1 cellular context compared by ENCODE assay signal in the genomic region with DNA sequence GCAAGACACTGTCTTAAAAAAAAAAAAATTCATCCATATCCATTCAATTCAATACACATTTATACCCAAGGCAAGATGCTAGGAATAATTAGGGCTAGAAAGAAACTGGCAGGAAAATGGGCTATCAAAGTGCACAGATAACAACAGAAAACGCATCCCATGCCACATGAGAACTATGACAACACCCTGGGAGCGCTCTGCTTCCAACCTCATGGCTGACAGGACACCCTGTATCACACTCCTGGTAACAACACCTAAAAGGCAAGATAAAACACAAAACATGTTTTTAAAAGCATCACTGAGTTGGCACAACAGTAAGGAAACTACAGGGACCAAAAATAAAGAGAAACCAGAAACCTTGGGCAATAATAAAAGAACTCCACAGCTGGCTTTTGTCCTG.
TF ChIP-seq lines count a peak whose summit lies in the region.

No MANE protein-coding gene starts in this region.

TF ChIP-seq in H1, 55 proteins besides CTCF, POLR2A, EP300 and RAD21:
- TF ChIP-seq CBX5 (IDR thresholded peaks at IDR 0.05; ENCODE audit: low read depth, low read length) (no peak), TBP (IDR thresholded peaks at IDR 0.05; ENCODE audit: low read depth, low read length) (no peak), RBBP5 (IDR thresholded peaks at IDR 0.05; ENCODE audit: borderline replicate concordance, low read depth, low read length) (no peak), HDAC6 (IDR thresholded peaks at IDR 0.05; ENCODE audit: low read depth, low read length) (no peak), YY1 (IDR thresholded peaks at IDR 0.05; ENCODE audit: low read depth, low read length) (no peak), CEBPB (IDR thresholded peaks at IDR 0.05; ENCODE audit: low read depth, low read length) (no peak), KDM4A (IDR thresholded peaks at IDR 0.05; ENCODE audit: low read depth, low read length, severe bottlenecking) (no peak), SIX5 (IDR thresholded peaks at IDR 0.05; ENCODE audit: low read depth, low read length) (no peak), SAP30 (IDR thresholded peaks at IDR 0.05; ENCODE audit: insufficient read depth, insufficient replicate concordance, low read length) (no peak)
- TF ChIP-seq, protein P1, sequence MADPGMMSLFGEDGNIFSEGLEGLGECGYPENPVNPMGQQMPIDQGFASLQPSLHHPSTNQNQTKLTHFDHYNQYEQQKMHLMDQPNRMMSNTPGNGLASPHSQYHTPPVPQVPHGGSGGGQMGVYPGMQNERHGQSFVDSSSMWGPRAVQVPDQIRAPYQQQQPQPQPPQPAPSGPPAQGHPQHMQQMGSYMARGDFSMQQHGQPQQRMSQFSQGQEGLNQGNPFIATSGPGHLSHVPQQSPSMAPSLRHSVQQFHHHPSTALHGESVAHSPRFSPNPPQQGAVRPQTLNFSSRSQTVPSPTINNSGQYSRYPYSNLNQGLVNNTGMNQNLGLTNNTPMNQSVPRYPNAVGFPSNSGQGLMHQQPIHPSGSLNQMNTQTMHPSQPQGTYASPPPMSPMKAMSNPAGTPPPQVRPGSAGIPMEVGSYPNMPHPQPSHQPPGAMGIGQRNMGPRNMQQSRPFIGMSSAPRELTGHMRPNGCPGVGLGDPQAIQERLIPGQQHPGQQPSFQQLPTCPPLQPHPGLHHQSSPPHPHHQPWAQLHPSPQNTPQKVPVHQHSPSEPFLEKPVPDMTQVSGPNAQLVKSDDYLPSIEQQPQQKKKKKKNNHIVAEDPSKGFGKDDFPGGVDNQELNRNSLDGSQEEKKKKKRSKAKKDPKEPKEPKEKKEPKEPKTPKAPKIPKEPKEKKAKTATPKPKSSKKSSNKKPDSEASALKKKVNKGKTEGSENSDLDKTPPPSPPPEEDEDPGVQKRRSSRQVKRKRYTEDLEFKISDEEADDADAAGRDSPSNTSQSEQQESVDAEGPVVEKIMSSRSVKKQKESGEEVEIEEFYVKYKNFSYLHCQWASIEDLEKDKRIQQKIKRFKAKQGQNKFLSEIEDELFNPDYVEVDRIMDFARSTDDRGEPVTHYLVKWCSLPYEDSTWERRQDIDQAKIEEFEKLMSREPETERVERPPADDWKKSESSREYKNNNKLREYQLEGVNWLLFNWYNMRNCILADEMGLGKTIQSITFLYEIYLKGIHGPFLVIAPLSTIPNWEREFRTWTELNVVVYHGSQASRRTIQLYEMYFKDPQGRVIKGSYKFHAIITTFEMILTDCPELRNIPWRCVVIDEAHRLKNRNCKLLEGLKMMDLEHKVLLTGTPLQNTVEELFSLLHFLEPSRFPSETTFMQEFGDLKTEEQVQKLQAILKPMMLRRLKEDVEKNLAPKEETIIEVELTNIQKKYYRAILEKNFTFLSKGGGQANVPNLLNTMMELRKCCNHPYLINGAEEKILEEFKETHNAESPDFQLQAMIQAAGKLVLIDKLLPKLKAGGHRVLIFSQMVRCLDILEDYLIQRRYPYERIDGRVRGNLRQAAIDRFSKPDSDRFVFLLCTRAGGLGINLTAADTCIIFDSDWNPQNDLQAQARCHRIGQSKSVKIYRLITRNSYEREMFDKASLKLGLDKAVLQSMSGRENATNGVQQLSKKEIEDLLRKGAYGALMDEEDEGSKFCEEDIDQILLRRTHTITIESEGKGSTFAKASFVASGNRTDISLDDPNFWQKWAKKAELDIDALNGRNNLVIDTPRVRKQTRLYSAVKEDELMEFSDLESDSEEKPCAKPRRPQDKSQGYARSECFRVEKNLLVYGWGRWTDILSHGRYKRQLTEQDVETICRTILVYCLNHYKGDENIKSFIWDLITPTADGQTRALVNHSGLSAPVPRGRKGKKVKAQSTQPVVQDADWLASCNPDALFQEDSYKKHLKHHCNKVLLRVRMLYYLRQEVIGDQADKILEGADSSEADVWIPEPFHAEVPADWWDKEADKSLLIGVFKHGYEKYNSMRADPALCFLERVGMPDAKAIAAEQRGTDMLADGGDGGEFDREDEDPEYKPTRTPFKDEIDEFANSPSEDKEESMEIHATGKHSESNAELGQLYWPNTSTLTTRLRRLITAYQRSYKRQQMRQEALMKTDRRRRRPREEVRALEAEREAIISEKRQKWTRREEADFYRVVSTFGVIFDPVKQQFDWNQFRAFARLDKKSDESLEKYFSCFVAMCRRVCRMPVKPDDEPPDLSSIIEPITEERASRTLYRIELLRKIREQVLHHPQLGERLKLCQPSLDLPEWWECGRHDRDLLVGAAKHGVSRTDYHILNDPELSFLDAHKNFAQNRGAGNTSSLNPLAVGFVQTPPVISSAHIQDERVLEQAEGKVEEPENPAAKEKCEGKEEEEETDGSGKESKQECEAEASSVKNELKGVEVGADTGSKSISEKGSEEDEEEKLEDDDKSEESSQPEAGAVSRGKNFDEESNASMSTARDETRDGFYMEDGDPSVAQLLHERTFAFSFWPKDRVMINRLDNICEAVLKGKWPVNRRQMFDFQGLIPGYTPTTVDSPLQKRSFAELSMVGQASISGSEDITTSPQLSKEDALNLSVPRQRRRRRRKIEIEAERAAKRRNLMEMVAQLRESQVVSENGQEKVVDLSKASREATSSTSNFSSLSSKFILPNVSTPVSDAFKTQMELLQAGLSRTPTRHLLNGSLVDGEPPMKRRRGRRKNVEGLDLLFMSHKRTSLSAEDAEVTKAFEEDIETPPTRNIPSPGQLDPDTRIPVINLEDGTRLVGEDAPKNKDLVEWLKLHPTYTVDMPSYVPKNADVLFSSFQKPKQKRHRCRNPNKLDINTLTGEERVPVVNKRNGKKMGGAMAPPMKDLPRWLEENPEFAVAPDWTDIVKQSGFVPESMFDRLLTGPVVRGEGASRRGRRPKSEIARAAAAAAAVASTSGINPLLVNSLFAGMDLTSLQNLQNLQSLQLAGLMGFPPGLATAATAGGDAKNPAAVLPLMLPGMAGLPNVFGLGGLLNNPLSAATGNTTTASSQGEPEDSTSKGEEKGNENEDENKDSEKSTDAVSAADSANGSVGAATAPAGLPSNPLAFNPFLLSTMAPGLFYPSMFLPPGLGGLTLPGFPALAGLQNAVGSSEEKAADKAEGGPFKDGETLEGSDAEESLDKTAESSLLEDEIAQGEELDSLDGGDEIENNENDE (IDR thresholded peaks at IDR 0.05; ENCODE audit: insufficient replicate concordance, low read length) = no peak
TF ChIP-seq in H1: peak in this region for 0.
